19 cellular contexts compared by ENCODE assay signal in genomic region chr6:38080889-38081288, GRCh38.
DNase-seq lines count a peak whose midpoint lies in the region; FAIRE-seq and TF ChIP-seq lines count a peak whose summit lies in the region.
"Had no signal": no experiment of that assay in that cellular context is flagged by ENCODE, and none has a peak within 500 bp of the region (broad histone marks: within the 10 kb centered on the region; RNA-seq: fewer than 3 reads in every experiment).

No MANE protein-coding gene starts in this region.

- H3K4me1 ChIP-seq in osteoblast (ENCODE audit: insufficient read depth, low read length): peaks cover 18% of the 10 kb centered on the region

- peak overlapping the region; percentile 69 for H3K4me2 ChIP-seq in osteoblast (ENCODE audit: insufficient read depth, low read length)
- H3K4me2 ChIP-seq: BLaER1 treated with 17β-estradiol and CSF1 and Interleukin-3, amounts not matched to agents 10 nM and 100 nM had no signal

- no peak for TF ChIP-seq CTCF in osteoblast (IDR thresholded peaks at IDR 0.05; ENCODE audit: extremely low read depth, low read depth, low read length)

- no peak overlapping the region for H3K4me3 ChIP-seq in osteoblast (ENCODE audit: insufficient read depth, low read length)
- H3K4me3 ChIP-seq: BLaER1 treated with 17β-estradiol and CSF1 and Interleukin-3, amounts not matched to agents 10 nM and 100 nM; sigmoid colon had no signal

- peaks cover 6% of the 10 kb centered on the region for H3K36me3 ChIP-seq in osteoblast (ENCODE audit: insufficient read depth, low read length)

- H3K79me2 ChIP-seq in osteoblast (ENCODE audit: insufficient read depth, low read length): peaks cover 49% of the 10 kb centered on the region

- peaks cover 53% of the 10 kb centered on the region for H4K20me1 ChIP-seq in osteoblast (ENCODE audit: insufficient read depth, low read length)

- FAIRE-seq in GM19239 (lab: Jason Lieb, UNC): no peak
- FAIRE-seq: islet of Langerhans, RCC 7860, urothelium cell line had no signal

- no peaks in the 10 kb centered on the region for H3K9me3 ChIP-seq in osteoblast (ENCODE audit: low read depth, low read length)
- H3K9me3 ChIP-seq: BLaER1 treated with 17β-estradiol and CSF1 and Interleukin-3, amounts not matched to agents 10 nM and 100 nM; sigmoid colon had no signal

- no peak overlapping the region for H2AFZ ChIP-seq in osteoblast (ENCODE audit: low read length)

- no peaks in the 10 kb centered on the region for H3K27me3 ChIP-seq in osteoblast (ENCODE audit: insufficient read depth, low read length)
- H3K27me3 ChIP-seq: BLaER1 treated with 17β-estradiol and CSF1 and Interleukin-3, amounts not matched to agents 10 nM and 100 nM; sigmoid colon had no signal

- H3K27ac ChIP-seq in osteoblast (ENCODE audit: low read depth, low read length): peak overlapping the region; percentile 67
- H3K27ac ChIP-seq: BLaER1 treated with 17β-estradiol and CSF1 and Interleukin-3, amounts not matched to agents 10 nM and 100 nM; sigmoid colon had no signal

- DNase-seq in GM03348 (ENCODE audit: low spot score) (peak; percentile 6), NOMO-1 treated with DMSO at 0.1 percent for 48 hours (lab: John Stamatoyannopoulos, UW; ENCODE audit: unreplicated experiment) (peak; percentile 83), dermis blood vessel endothelial cell (peak; percentile 43), osteoblast (ENCODE audit: insufficient read length, low spot score, missing footprints) (no peak), amniotic stem cell (lab: John Stamatoyannopoulos, UW) (no peak), NCI-H82 (lab: John Stamatoyannopoulos, UW) (no peak), GM19239 (ENCODE audit: insufficient read length, low spot score) (no peak), GM19238 (ENCODE audit: insufficient read length, low spot score) (no peak)
- DNase-seq: activated CD8-positive, alpha-beta memory T cell treated with anti-CD3 and anti-CD28 coated beads, Interleukin-2, amount 10 ng/mL, durations not matched to agents 7 days and 5 days; activated naive CD4-positive, alpha-beta T cell; GOT3; NCI-H146; NCI-H446; sigmoid colon; stimulated activated CD4-positive, alpha-beta T cell treated with anti-CD3 and anti-CD28 coated beads, Interleukin-4, amount 100 ng/mL, for 4 hours had no signal

Comparison
In these comparisons a context has a peak if more than half of its experiments do, and no peak if none do; other contexts are left out.
1. DNase-seq: peak in GM03348 (single experiment), NOMO-1 treated with DMSO at 0.1 percent for 48 hours (single experiment) and dermis blood vessel endothelial cell (single experiment); none in osteoblast (single experiment), amniotic stem cell (single experiment), NCI-H82 (single experiment), GM19239 (single experiment) and GM19238 (single experiment).